ENCODE assay signal across 21 cellular contexts in the genomic region with DNA sequence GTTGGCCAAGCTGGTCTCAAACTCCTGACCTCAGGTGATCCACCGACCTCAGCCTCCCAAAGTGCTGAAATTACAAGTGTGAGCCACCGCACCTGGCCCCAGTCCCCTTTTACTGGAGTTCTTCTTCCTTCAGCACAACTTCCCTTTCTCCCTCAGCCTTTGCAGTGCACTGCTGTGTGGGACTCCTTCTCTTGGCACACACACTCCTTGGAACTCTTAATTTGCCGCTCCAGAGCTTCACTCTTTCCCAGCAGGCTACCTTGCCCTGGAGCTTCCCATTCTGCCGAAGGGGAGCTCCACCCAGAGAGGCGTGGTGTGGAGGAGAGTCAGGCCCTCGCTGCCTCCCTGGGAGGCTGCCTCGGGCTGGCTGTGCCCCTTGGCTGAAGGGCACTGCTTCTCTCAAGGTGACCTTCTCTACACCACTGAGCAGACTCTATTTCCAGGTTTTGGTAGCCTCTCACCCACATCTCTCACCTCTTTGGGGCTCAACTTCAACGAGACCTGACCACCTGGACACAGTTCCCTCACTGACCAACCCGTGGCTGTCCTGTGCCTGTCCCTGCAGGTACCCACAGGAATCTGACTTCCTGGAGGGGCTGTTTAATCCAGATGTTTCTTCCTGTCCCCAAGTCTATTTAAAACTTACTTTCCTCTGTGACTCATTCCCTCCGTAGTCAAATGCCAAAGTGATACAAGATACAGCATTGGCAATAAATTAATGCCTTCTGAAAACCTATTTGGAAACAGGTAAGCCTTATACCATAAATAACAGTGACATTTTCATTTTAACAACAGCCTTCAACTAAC.
A peak's percentile ranks its signal among the peaks of the same experiment; 100 is the strongest.
DNase-seq lines count a peak whose midpoint lies in the region; ATAC-seq and TF ChIP-seq lines count a peak whose summit lies in the region.
"Had no signal": no experiment of that assay in that cellular context is flagged by ENCODE, and none has a peak within 500 bp of the region (broad histone marks: within the 10 kb centered on the region; RNA-seq: fewer than 3 reads in every experiment).

No MANE protein-coding gene starts in this region.

- H3K4me3 ChIP-seq in A673 (ENCODE audit: low read depth, low read length, poor library complexity, severe bottlenecking) = no peak overlapping the region
- H3K4me3 ChIP-seq in RWPE2 (ENCODE audit: severe bottlenecking) = no peak overlapping the region
- H3K4me3 ChIP-seq in SJCRH30 = no peak overlapping the region
- no peak overlapping the region for H3K4me3 ChIP-seq in mucosa of descending colon
- H3K4me3 ChIP-seq: PC-9 had no signal

- H3K9me3 ChIP-seq in A673 (ENCODE audit: low read depth, low read length, poor library complexity, severe bottlenecking) (no peaks in the 10 kb centered on the region), RWPE2 (ENCODE audit: severe bottlenecking) (no peaks in the 10 kb centered on the region), SJCRH30 (replicated peaks) (no peaks in the 10 kb centered on the region), mucosa of descending colon (no peaks in the 10 kb centered on the region)
- H3K9me3 ChIP-seq: SK-N-SH had no signal

- H3K27me3 ChIP-seq in A673 (replicated peaks; ENCODE audit: insufficient read depth, low read depth, low read length, poor library complexity) (no peaks in the 10 kb centered on the region), RWPE2 (ENCODE audit: insufficient read depth, poor library complexity, severe bottlenecking) (no peaks in the 10 kb centered on the region), foreskin keratinocyte (peaks cover 16% of the 10 kb centered on the region), SJCRH30 (no peaks in the 10 kb centered on the region)

- no peaks in the 10 kb centered on the region for H3K36me3 Mint-ChIP-seq in neural crest cell (ENCODE audit: low read depth)
- H3K36me3 Mint-ChIP-seq: CD4-positive, CD25-positive, alpha-beta regulatory T cell had no signal

- H3K36me3 ChIP-seq in A673 (ENCODE audit: insufficient read depth, low read length, poor library complexity, severe bottlenecking) (no peaks in the 10 kb centered on the region), RWPE2 (ENCODE audit: low read depth) (no peaks in the 10 kb centered on the region), SJCRH30 (no peaks in the 10 kb centered on the region), mucosa of descending colon (ENCODE audit: low read depth) (no peaks in the 10 kb centered on the region)

- peak overlapping the region; percentile 29 for H3K27ac Mint-ChIP-seq in neural crest cell (ENCODE audit: unreplicated experiment)
- H3K27ac Mint-ChIP-seq: CD4-positive, CD25-positive, alpha-beta regulatory T cell had no signal

- H3K9me3 Mint-ChIP-seq in neural crest cell = no peaks in the 10 kb centered on the region
- H3K9me3 Mint-ChIP-seq: CD4-positive, CD25-positive, alpha-beta regulatory T cell had no signal

- DNase-seq in A673 (ENCODE audit: low spot score) = peak; percentile 14
- DNase-seq in RWPE2 (ENCODE audit: low spot score) = no peak
- peak; percentile 34 to 61 for DNase-seq in foreskin keratinocyte
- DNase-seq in neural crest cell (ENCODE audit: low read depth, low spot score) = no peak
- no peak for DNase-seq in SJCRH30
- no peak for DNase-seq in stimulated activated CD4-positive, alpha-beta T cell treated with anti-CD3 and anti-CD28 coated beads, Interleukin-2, amount 100 ng/mL, for 24 hours
- DNase-seq in mucosa of descending colon = no peak
- no peak for DNase-seq in glomerular visceral epithelial cell (ENCODE audit: extremely low spot score)
- DNase-seq: 8988T; CD4-positive, CD25-positive, alpha-beta regulatory T cell; KG1; MM.1S; NCI-H1417; NCI-H1694; NCI-H2029 treated with DMSO at 0.1 percent for 48 hours; NCI-H446 treated with DMSO at 0.1 percent for 48 hours; NCI-H526; NCI-H82; PC-9; SHP77; SK-N-SH had no signal

- peaks cover 3% of the 10 kb centered on the region for H3K4me1 Mint-ChIP-seq in neural crest cell
- H3K4me1 Mint-ChIP-seq: CD4-positive, CD25-positive, alpha-beta regulatory T cell had no signal

- intact Hi-C loops in A673 (cut with micrococcal nuclease; ENCODE audit: unreplicated experiment) (no loop called here), mucosa of descending colon (cut with DNase I, micrococcal nuclease) (no loop called here)

- BruUV-seq in A673 (replicated peaks; lab: Mats Ljungman, UMichigan) = no TSS peak

- TF ChIP-seq CTCF in A673 (conservative IDR thresholded peaks at IDR 0.05; ENCODE audit: low read depth, low read length) (no peak), RWPE2 (IDR thresholded peaks at IDR 0.05; ENCODE audit: poor library complexity, severe bottlenecking) (no peak), foreskin keratinocyte (conservative IDR thresholded peaks at IDR 0.05) (no peak), neural crest cell (conservative IDR thresholded peaks at IDR 0.05) (no peak), mucosa of descending colon (IDR thresholded peaks at IDR 0.05) (no peak)

- POLR2A ChIA-PET in A673 (lab: Charles Lee; ENCODE audit: low non-redundant PET) = no interaction called here

- H3K27ac ChIP-seq in A673 (ENCODE audit: low read depth, low read length, poor library complexity, severe bottlenecking) = no peak overlapping the region
- no peak overlapping the region for H3K27ac ChIP-seq in RWPE2 (ENCODE audit: poor library complexity, severe bottlenecking)
- H3K27ac ChIP-seq in foreskin keratinocyte = no peak overlapping the region
- no peak overlapping the region for H3K27ac ChIP-seq in SJCRH30
- H3K27ac ChIP-seq: PC-9 had no signal

- no peak overlapping the region for H3K4me3 Mint-ChIP-seq in neural crest cell
- H3K4me3 Mint-ChIP-seq: CD4-positive, CD25-positive, alpha-beta regulatory T cell had no signal

- CTCF ChIA-PET in A673 (lab: Charles Lee) = no interaction called here

- H3K4me1 ChIP-seq in A673 (ENCODE audit: insufficient read depth, low read length, poor library complexity, severe bottlenecking) (no peaks in the 10 kb centered on the region), RWPE2 (ENCODE audit: insufficient read depth, poor library complexity, severe bottlenecking) (no peaks in the 10 kb centered on the region), foreskin keratinocyte (peaks cover 5% of the 10 kb centered on the region), SJCRH30 (no peaks in the 10 kb centered on the region), mucosa of descending colon (ENCODE audit: low read depth) (no peaks in the 10 kb centered on the region)

- peak; percentile 42 for ATAC-seq in RWPE2 (ENCODE audit: low read depth)
- ATAC-seq in foreskin keratinocyte = peak; percentile 66
- no peak for ATAC-seq in mucosa of descending colon

- peaks cover 6% of the 10 kb centered on the region for H3K27me3 Mint-ChIP-seq in neural crest cell (ENCODE audit: low read depth)

Comparison
In these comparisons a context has a peak if more than half of its experiments do, and no peak if none do; other contexts are left out.
1. DNase-seq: peak in A673 (single experiment) and foreskin keratinocyte (2 of 2); none in RWPE2 (single experiment), neural crest cell (single experiment), SJCRH30 (0 of 2), stimulated activated CD4-positive, alpha-beta T cell treated with anti-CD3 and anti-CD28 coated beads, Interleukin-2, amount 100 ng/mL, for 24 hours (0 of 2), mucosa of descending colon (0 of 3) and glomerular visceral epithelial cell (single experiment).